Comparison of ENCODE assay signal across 12 cellular contexts in the genomic region with DNA sequence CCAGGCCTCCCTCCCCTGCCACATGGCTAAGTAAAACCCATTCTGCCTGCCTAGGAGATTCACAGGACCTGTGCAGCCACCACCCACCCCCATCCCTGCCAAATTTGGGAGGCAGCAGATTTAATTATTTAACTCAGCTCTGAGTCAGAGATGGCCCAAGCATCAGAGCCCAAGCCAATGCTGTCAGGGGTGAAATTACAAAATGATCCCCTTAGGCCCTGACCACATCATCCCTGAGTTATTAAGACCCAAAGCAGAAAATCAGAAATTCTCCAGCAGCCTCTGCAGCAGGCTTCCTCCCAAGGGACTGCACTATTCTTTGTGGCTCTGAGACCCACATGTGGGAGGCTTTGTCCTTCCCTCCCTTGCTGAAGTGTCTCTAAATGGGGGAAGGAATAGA. TPM values are rescaled to one million over a fixed set of nuclear protein-coding genes. Genes with fewer than 3 reads are reported as not detected.
A peak's percentile ranks its signal among the peaks of the same experiment; 100 is the strongest.
DNase-seq lines count a peak whose midpoint lies in the region; ATAC-seq and TF ChIP-seq lines count a peak whose summit lies in the region.
"Had no signal": no experiment of that assay in that cellular context is flagged by ENCODE, and none has a peak within 500 bp of the region (broad histone marks: within the 10 kb centered on the region; RNA-seq: fewer than 3 reads in every experiment).

No MANE protein-coding gene starts in this region.

- H3K27me3 ChIP-seq in adrenal gland: no peaks in the 10 kb centered on the region

- H3K4me3 ChIP-seq in adrenal gland (no peak overlapping the region), skeletal muscle cell (ENCODE audit: low read depth, low read length) (no peak overlapping the region)
- H3K4me3 ChIP-seq: skin epidermis had no signal

- H3K4me1 ChIP-seq in adrenal gland (replicated peaks in 1 of 2): no peaks in the 10 kb centered on the region

- H3K36me3 ChIP-seq in adrenal gland (replicated peaks in 1 of 2): no peaks in the 10 kb centered on the region

- no peak for TF ChIP-seq POLR2A in adrenal gland (IDR thresholded peaks at IDR 0.05)

- DNase-seq in GM04503 (ENCODE audit: low read depth): peak; percentile 86
- DNase-seq in adrenal gland: peak in 6 of 7 donors; percentile 15 to 57 (median 29)
- DNase-seq in left cardiac atrium: peak; percentile 59
- peak; percentile 74 for DNase-seq in skeletal muscle cell (ENCODE audit: low read depth)
- no peak for DNase-seq in stimulated activated CD4-positive, alpha-beta T cell treated with anti-CD3 and anti-CD28 coated beads, Interleukin-2, amount 100 ng/mL, for 48 hours
- no peak for DNase-seq in mesenteric fat pad (ENCODE audit: low spot score)
- DNase-seq in activated T-cell treated with anti-CD3 and anti-CD28 coated beads, Interleukin-2, amount 50 U/mL, for 48 hours: no peak
- no peak for DNase-seq in activated CD4-positive, alpha-beta T cell treated with anti-CD3 and anti-CD28 coated beads, Interleukin-2, amount 50 U/mL, for 48 hours
- DNase-seq: DMS53, NCI-H187 had no signal

- intact Hi-C loops in adrenal gland (cut with DNase I): no loop called here
- intact Hi-C loops in left cardiac atrium (cut with DNase I): no loop called here

- H3K9me3 ChIP-seq in adrenal gland (replicated peaks in 1 of 3): no peaks in the 10 kb centered on the region

- peak; percentile 82 to 86 for ATAC-seq in left cardiac atrium
- ATAC-seq: WTC11 had no signal

- TF ChIP-seq CTCF in adrenal gland (IDR thresholded peaks at IDR 0.05): no peak

- no peak overlapping the region for H3K27ac ChIP-seq in adrenal gland

RNA-seq across cellular contexts. Expression of a gene that starts 52.8 kb away (rescaled TPM):
- 10 to 100 TPM; 19.8 to 59.3 (median 28.6) TPM for total RNA-seq in adrenal gland
- 10 to 100 TPM in 2 of 3 donors, 1 to 10 TPM in 1; 9.2 to 28.3 (median 10.7) TPM for polyA plus RNA-seq in adrenal gland
- total RNA-seq in left cardiac atrium: 10 to 100 TPM; 31.6 to 34.2 TPM
- 72.7 TPM for total RNA-seq in mesenteric fat pad

Comparison
In these comparisons a context has a peak if more than half of its experiments do, and no peak if none do; other contexts are left out.
1. DNase-seq: peak in GM04503 (single experiment), adrenal gland (6 of 7), left cardiac atrium (single experiment) and skeletal muscle cell (single experiment); none in stimulated activated CD4-positive, alpha-beta T cell treated with anti-CD3 and anti-CD28 coated beads, Interleukin-2, amount 100 ng/mL, for 48 hours (0 of 2), mesenteric fat pad (single experiment), activated T-cell treated with anti-CD3 and anti-CD28 coated beads, Interleukin-2, amount 50 U/mL, for 48 hours (0 of 2) and activated CD4-positive, alpha-beta T cell treated with anti-CD3 and anti-CD28 coated beads, Interleukin-2, amount 50 U/mL, for 48 hours (0 of 2).